In genomic region chr17:51461578-51462004, GRCh38 we compare ENCODE assay signal across 8 cellular contexts.
DNase-seq lines count a peak whose midpoint lies in the region; ATAC-seq and TF ChIP-seq lines count a peak whose summit lies in the region.

No MANE protein-coding gene starts in this region.

- no peaks in the 10 kb centered on the region for H3K27me3 ChIP-seq in gastrocnemius medialis

- peak; percentile 16 to 65 (median 48) for TF ChIP-seq CTCF in gastrocnemius medialis (IDR thresholded peaks at IDR 0.05 in 4 of 5, conservative IDR thresholded peaks at IDR 0.05 in 1 of 5)

- intact Hi-C loops in left cardiac atrium (cut with DNase I), result no loop called here
- intact Hi-C loops in gastrocnemius medialis (cut with DNase I; ENCODE audit: low total_unique reads), result no loop called here

- H3K4me1 ChIP-seq in gastrocnemius medialis, result no peaks in the 10 kb centered on the region

- H3K36me3 ChIP-seq in gastrocnemius medialis, result no peaks in the 10 kb centered on the region

- no peak for TF ChIP-seq POLR2A in gastrocnemius medialis (IDR thresholded peaks at IDR 0.05)

- H3K4me3 ChIP-seq in gastrocnemius medialis, result no peak overlapping the region

- H3K27ac ChIP-seq in gastrocnemius medialis, result no peak overlapping the region

- DNase-seq in C1 segment of cervical spinal cord (lab: John Stamatoyannopoulos, UW) (peak in 10 of 14 donors; percentile 1 to 80 (median 11)), HuH-7 (ENCODE audit: low spot score) (peak; percentile 54), RPMI8226 (peak; percentile 75), left cardiac atrium (peak; percentile 65), gastrocnemius medialis (peak in 1 of 2 donors; percentile 18), DMS114 treated with DMSO at 0.1 percent for 48 hours (lab: John Stamatoyannopoulos, UW; ENCODE audit: unreplicated experiment) (no peak)
- DNase-seq in activated naive CD4-positive, alpha-beta T cell treated with Interleukin-2 at 50 U/mL for 16 hours, result peak; percentile 41

- ATAC-seq in GM19023 (IDR thresholded peaks at IDR 0.05; ENCODE audit: unreplicated experiment), result peak; percentile 54
- ATAC-seq in left cardiac atrium, result peak in 1 of 2 donors; percentile 75
- no peak for ATAC-seq in gastrocnemius medialis

- H3K9me3 ChIP-seq in gastrocnemius medialis, result no peaks in the 10 kb centered on the region

- in situ Hi-C loops in gastrocnemius medialis (cut with MboI; ENCODE audit: low sequenced_read_pairs in 4 of 4), result loop anchor here in 1 of 4 donors (10.0 kb wide), 1 partner anchor 273 kb away; no protein-coding TSS in a partner anchor
